In the genomic region with DNA sequence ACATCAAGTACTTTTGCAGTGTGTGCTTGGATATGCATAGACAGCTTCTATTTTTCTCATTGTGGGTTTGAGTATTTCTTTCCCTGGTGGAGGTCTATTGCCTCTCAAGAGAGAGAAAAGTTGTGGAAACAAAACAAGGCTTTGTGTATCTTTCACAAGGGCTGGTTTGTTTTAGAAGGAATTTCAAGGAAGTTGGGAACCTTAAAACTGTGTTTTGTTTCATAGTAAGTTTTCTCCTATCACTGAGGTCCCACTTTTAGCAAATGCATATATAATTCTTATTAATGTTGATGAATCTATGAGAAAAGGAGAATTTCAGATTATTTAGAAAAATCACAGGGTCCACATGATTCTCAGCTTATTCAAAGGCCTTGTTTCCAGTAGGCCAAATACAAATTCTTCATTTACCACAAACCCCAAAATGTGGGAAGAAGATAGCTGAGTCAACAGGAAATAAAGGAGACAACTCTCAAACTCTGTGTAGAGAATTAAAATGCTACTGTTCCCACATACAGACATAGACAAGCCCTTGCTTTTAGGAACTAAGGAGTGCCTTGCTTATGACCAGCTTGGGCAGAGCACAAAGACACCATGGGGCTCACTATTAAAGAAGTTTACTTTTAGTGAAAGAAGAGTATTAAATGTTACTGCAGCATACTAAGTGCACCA, we compare ENCODE assay signal across 16 cellular contexts.
DNase-seq lines count a peak whose midpoint lies in the region; ATAC-seq and TF ChIP-seq lines count a peak whose summit lies in the region.
"Had no signal": no experiment of that assay in that cellular context is flagged by ENCODE, and none has a peak within 500 bp of the region (broad histone marks: within the 10 kb centered on the region; RNA-seq: fewer than 3 reads in every experiment).

No MANE protein-coding gene starts in this region.

- TF ChIP-seq CTCF in RWPE2 (IDR thresholded peaks at IDR 0.05; ENCODE audit: poor library complexity, severe bottlenecking) (no peak), endodermal cell (conservative IDR thresholded peaks at IDR 0.05) (no peak)

- H3K9ac ChIP-seq in endodermal cell (ENCODE audit: extremely low read depth, low read length, poor library complexity, severe bottlenecking) = no peak overlapping the region

- H3K27ac ChIP-seq in RWPE2 (ENCODE audit: poor library complexity, severe bottlenecking) (peak overlapping the region; percentile 54), endodermal cell (ENCODE audit: low read depth, low read length) (peak overlapping the region; percentile 51)
- H3K27ac ChIP-seq: left lung, spleen, transverse colon had no signal

- H3K27me3 ChIP-seq in RWPE2 (ENCODE audit: insufficient read depth, poor library complexity, severe bottlenecking) = no peaks in the 10 kb centered on the region
- H3K27me3 ChIP-seq in endodermal cell (ENCODE audit: control insufficient read depth, insufficient read depth, low read length, poor library complexity, severe bottlenecking) = no peaks in the 10 kb centered on the region
- H3K27me3 ChIP-seq: left lung, spleen, transverse colon had no signal

- peaks cover 3% of the 10 kb centered on the region for H3K27me3 Mint-ChIP-seq in endodermal cell (ENCODE audit: insufficient read depth)
- H3K27me3 Mint-ChIP-seq: activated naive CD4-positive, alpha-beta T cell treated with anti-CD3 and anti-CD28 coated beads, Interleukin-2, amount 10 ng/mL, durations not matched to agents 7 days and 5 days had no signal

- H3K4me3 ChIP-seq in RWPE2 (ENCODE audit: severe bottlenecking) = no peak overlapping the region
- H3K4me3 ChIP-seq in endodermal cell (ENCODE audit: low read length) = no peak overlapping the region
- H3K4me3 ChIP-seq: left lung, spleen, transverse colon had no signal

- peaks cover 8% of the 10 kb centered on the region for H3K4me1 Mint-ChIP-seq in endodermal cell

- no peak overlapping the region for H3K27ac Mint-ChIP-seq in endodermal cell
- H3K27ac Mint-ChIP-seq: activated naive CD4-positive, alpha-beta T cell treated with anti-CD3 and anti-CD28 coated beads, Interleukin-2, amount 10 ng/mL, durations not matched to agents 7 days and 5 days had no signal

- no peak; the same call in 2 of the 3 replicates for ATAC-seq in RWPE2 (ENCODE audit: low read depth)
- ATAC-seq in sciatic nerve = peak; percentile 74
- no peak for ATAC-seq in HG02610 (IDR thresholded peaks at IDR 0.05; ENCODE audit: unreplicated experiment)
- ATAC-seq in GM19328 (IDR thresholded peaks at IDR 0.05; ENCODE audit: unreplicated experiment) = no peak
- ATAC-seq: left lung had no signal

- H3K36me3 ChIP-seq in RWPE2 (ENCODE audit: low read depth) (no peaks in the 10 kb centered on the region), endodermal cell (ENCODE audit: control insufficient read depth, insufficient read depth, low read length) (no peaks in the 10 kb centered on the region)
- H3K36me3 ChIP-seq: left lung, spleen, transverse colon had no signal

- no peak overlapping the region for H3K4me3 Mint-ChIP-seq in endodermal cell
- H3K4me3 Mint-ChIP-seq: activated naive CD4-positive, alpha-beta T cell treated with anti-CD3 and anti-CD28 coated beads, Interleukin-2, amount 10 ng/mL, durations not matched to agents 7 days and 5 days had no signal

- intact Hi-C loops in sciatic nerve (cut with DNase I) = no loop called here
- intact Hi-C loops in cardiac septum (cut with DNase I) = no loop called here

- peaks cover 6% of the 10 kb centered on the region for H3K4me1 ChIP-seq in RWPE2 (ENCODE audit: insufficient read depth, poor library complexity, severe bottlenecking)
- H3K4me1 ChIP-seq in endodermal cell (ENCODE audit: control insufficient read depth, insufficient read depth, low read length) = no peaks in the 10 kb centered on the region
- H3K4me1 ChIP-seq: spleen, transverse colon had no signal

- no peaks in the 10 kb centered on the region for H3K36me3 Mint-ChIP-seq in endodermal cell (ENCODE audit: low read depth)

- H3K9me3 ChIP-seq in RWPE2 (ENCODE audit: severe bottlenecking) (no peaks in the 10 kb centered on the region), endodermal cell (ENCODE audit: control insufficient read depth, low read length) (no peaks in the 10 kb centered on the region)
- H3K9me3 ChIP-seq: left lung, spleen, transverse colon had no signal

- peak; percentile 54 for DNase-seq in H4 (ENCODE audit: low spot score)
- no peak for DNase-seq in RWPE2 (ENCODE audit: low spot score)
- no peak for DNase-seq in endodermal cell
- no peak for DNase-seq in sciatic nerve (ENCODE audit: low spot score)
- no peak for DNase-seq in cardiac septum (ENCODE audit: low spot score)
- DNase-seq: activated CD4-positive, alpha-beta T cell treated with anti-CD3 and anti-CD28 coated beads, Interleukin-2, amount 50 U/mL, for 4 hours; activated naive CD4-positive, alpha-beta T cell treated with anti-CD3 and anti-CD28 coated beads, Interleukin-2, amount 10 ng/mL, durations not matched to agents 7 days and 5 days; COR-L47; dermis blood vessel endothelial cell; glutamatergic neuron; left lung; NCI-H146; spleen; transverse colon had no signal

- no peaks in the 10 kb centered on the region for H3K9me3 Mint-ChIP-seq in endodermal cell
- H3K9me3 Mint-ChIP-seq: activated naive CD4-positive, alpha-beta T cell treated with anti-CD3 and anti-CD28 coated beads, Interleukin-2, amount 10 ng/mL, durations not matched to agents 7 days and 5 days had no signal
